Comparison of ENCODE assay signal across 8 cellular contexts in genomic region chr20:52242237-52243230, GRCh38. TPM values are rescaled to one million over a fixed set of nuclear protein-coding genes. Genes with fewer than 3 reads are reported as not detected.
A peak's percentile ranks its signal among the peaks of the same experiment; 100 is the strongest.
DNase-seq lines count a peak whose midpoint lies in the region; ATAC-seq and TF ChIP-seq lines count a peak whose summit lies in the region.

No MANE protein-coding gene starts in this region.

- POLR2A ChIA-PET in BJ (lab: Charles Lee) = no interaction called here
- POLR2A ChIA-PET in RWPE1 (lab: Yijun Ruan, JAX; ENCODE audit: low non-redundant PET) = no interaction called here

- H3K27ac ChIP-seq in RWPE1 (no peak overlapping the region), gastroesophageal sphincter (no peak overlapping the region)

- no peaks in the 10 kb centered on the region for H3K36me3 Mint-ChIP-seq in type B pancreatic cell

- no peak overlapping the region for H3K4me3 Mint-ChIP-seq in type B pancreatic cell
- no peak overlapping the region for H3K4me3 Mint-ChIP-seq in stimulated activated naive CD8-positive, alpha-beta T cell treated with anti-CD3 and anti-CD28 coated beads, Interleukin-15, amount 100 ng/mL, for 72 hours

- CTCF ChIA-PET in BJ (lab: Yijun Ruan, JAX) = interaction anchor here (0.6 to 1.8 kb wide), 4 partner anchors 9 to 1740 kb away, joined by 3 to 5 read pairs (median 4); no protein-coding TSS in a partner anchor
- CTCF ChIA-PET in RWPE1 (lab: Yijun Ruan, JAX) = interaction anchor here (0.6 to 1.3 kb wide), 14 partner anchors 9 to 1855 kb away, joined by 3 to 8 read pairs (median 3); no protein-coding TSS in a partner anchor

- 46 to 53% methylated on average over 7 of the region's 7 CpGs for WGBS in gastroesophageal sphincter (ENCODE audit: low coverage in 1 of 2), 2 donors

- TF ChIP-seq POLR2A in gastroesophageal sphincter (IDR thresholded peaks at IDR 0.05) = no peak

- TF ChIP-seq CTCF in BJ (IDR thresholded peaks at IDR 0.05; ENCODE audit: insufficient read depth, low read depth, low read length) = peak; percentile 40; the same call in 1 of the 2 replicates
- TF ChIP-seq CTCF in RWPE1 (conservative IDR thresholded peaks at IDR 0.05; ENCODE audit: low read depth) = peak; percentile 79
- TF ChIP-seq CTCF in gastroesophageal sphincter (IDR thresholded peaks at IDR 0.05) = peak in 3 of 4 experiments; percentile 28 to 57 (median 50)
- peak; percentile 91 for TF ChIP-seq CTCF in type B pancreatic cell (conservative IDR thresholded peaks at IDR 0.05)

- no peak overlapping the region for H3K27ac Mint-ChIP-seq in type B pancreatic cell
- no peak overlapping the region for H3K27ac Mint-ChIP-seq in stimulated activated naive CD8-positive, alpha-beta T cell treated with anti-CD3 and anti-CD28 coated beads, Interleukin-15, amount 100 ng/mL, for 72 hours

- no peaks in the 10 kb centered on the region for H3K9me3 Mint-ChIP-seq in type B pancreatic cell
- H3K9me3 Mint-ChIP-seq in stimulated activated naive CD8-positive, alpha-beta T cell treated with anti-CD3 and anti-CD28 coated beads, Interleukin-15, amount 100 ng/mL, for 72 hours = no peaks in the 10 kb centered on the region

- H3K36me3 ChIP-seq in BJ (ENCODE audit: control insufficient read depth, insufficient read depth, low read length) (no peaks in the 10 kb centered on the region), gastroesophageal sphincter (no peaks in the 10 kb centered on the region)

- DNase-seq in BJ (ENCODE audit: low read depth) (no peak), HS-5 (ENCODE audit: low read depth) (peak; percentile 76), RWPE1 (ENCODE audit: low spot score) (peak; percentile 42), type B pancreatic cell (ENCODE audit: extremely low spot score, unreplicated experiment) (no peak)
- DNase-seq in stimulated activated naive CD8-positive, alpha-beta T cell treated with anti-CD3 and anti-CD28 coated beads, Interleukin-15, amount 100 ng/mL, for 72 hours = no peak

- peaks cover 0 to 2% (median 0%) of the 10 kb centered on the region in 3 donors for H3K9me3 ChIP-seq in gastroesophageal sphincter

- TF ChIP-seq EP300 in gastroesophageal sphincter (IDR thresholded peaks at IDR 0.05) = no peak

- peaks cover 3% of the 10 kb centered on the region for H3K4me1 Mint-ChIP-seq in type B pancreatic cell (ENCODE audit: unreplicated experiment)
- H3K4me1 Mint-ChIP-seq in stimulated activated naive CD8-positive, alpha-beta T cell treated with anti-CD3 and anti-CD28 coated beads, Interleukin-15, amount 100 ng/mL, for 72 hours = no peaks in the 10 kb centered on the region

- no peaks in the 10 kb centered on the region for H3K27me3 Mint-ChIP-seq in type B pancreatic cell
- H3K27me3 Mint-ChIP-seq in stimulated activated naive CD8-positive, alpha-beta T cell treated with anti-CD3 and anti-CD28 coated beads, Interleukin-15, amount 100 ng/mL, for 72 hours = no peaks in the 10 kb centered on the region

- H3K4me3 ChIP-seq in BJ (ENCODE audit: low read depth, low read length) = no peak overlapping the region
- no peak overlapping the region for H3K4me3 ChIP-seq in gastroesophageal sphincter

- H3K27me3 ChIP-seq in BJ (ENCODE audit: control insufficient read depth, insufficient read depth, low read length) = no peaks in the 10 kb centered on the region
- H3K27me3 ChIP-seq in gastroesophageal sphincter = peaks cover 18% of the 10 kb centered on the region

- ATAC-seq in gastroesophageal sphincter (no peak), HG03139 (IDR thresholded peaks at IDR 0.05; ENCODE audit: unreplicated experiment) (no peak), GM19467 (IDR thresholded peaks at IDR 0.05; ENCODE audit: unreplicated experiment) (no peak)
- ATAC-seq in stimulated activated naive CD8-positive, alpha-beta T cell treated with anti-CD3 and anti-CD28 coated beads, Interleukin-15, amount 100 ng/mL, for 72 hours = no peak

- H3K4me1 ChIP-seq in gastroesophageal sphincter = no peaks in the 10 kb centered on the region

RNA-seq across cellular contexts. Expression of gene ZFP64, which starts 51.0 kb away (rescaled TPM):
- 20.7 and 29.0 TPM in 2 replicates for polyA plus RNA-seq in BJ (2011; rRNA removed)
- polyA minus RNA-seq in BJ (2011; rRNA and poly(A)+ RNA removed) = 43.8 and 74.6 TPM in 2 replicates
- total RNA-seq in gastroesophageal sphincter (10 to 100 TPM in 3 of 4 donors, 1 to 10 TPM in 1; 7.0 to 15.4 (median 14.2) TPM), type B pancreatic cell (ENCODE audit: low replicate concordance) (22.0 and 24.1 TPM in 2 replicates)

Comparison
In these comparisons a context has a peak if more than half of its experiments do, and no peak if none do; other contexts are left out.
1. DNase-seq: peak in HS-5 (single experiment) and RWPE1 (single experiment); none in BJ (single experiment), type B pancreatic cell (single experiment) and stimulated activated naive CD8-positive, alpha-beta T cell treated with anti-CD3 and anti-CD28 coated beads, Interleukin-15, amount 100 ng/mL, for 72 hours (0 of 2).
2. CTCF ChIP-seq: peak in every context shown above with its lines; median percentile 91 in type B pancreatic cell; 79 in RWPE1; 50 in gastroesophageal sphincter; 40 in BJ.